ENCODE assay signal across 8 cellular contexts in genomic region chr6:32436995-32437836, GRCh38.
DNase-seq lines count a peak whose midpoint lies in the region; ATAC-seq and TF ChIP-seq lines count a peak whose summit lies in the region.

No MANE protein-coding gene starts in this region.

- peaks cover 8% of the 10 kb centered on the region for H3K79me2 ChIP-seq in MM.1S (ENCODE audit: low read length)

- H3K36me3 ChIP-seq in GM06990 (ENCODE audit: control insufficient read depth, insufficient read depth, low read length) (no peaks in the 10 kb centered on the region), MM.1S (replicated peaks; ENCODE audit: insufficient read depth, low read length) (no peaks in the 10 kb centered on the region)

- no peak overlapping the region for H3K4me3 ChIP-seq in GM06990 (replicated peaks; ENCODE audit: low read depth, low read length)
- 0 out of 2 replicates have a peak overlapping the region, but pooled peaks have one; percentile 5 for H3K4me3 ChIP-seq in MM.1S (ENCODE audit: low read length)
- no peak overlapping the region for H3K4me3 ChIP-seq in foreskin fibroblast (ENCODE audit: low read depth in 1 of 2, low read length in 2 of 2)

- DNase-seq in GM06990 (ENCODE audit: extremely low read depth, insufficient read length): peak; percentile 78
- peak; percentile 76 for DNase-seq in MM.1S
- DNase-seq in foreskin fibroblast: peak; percentile 8 to 37
- no peak for DNase-seq in OCI-M2 (lab: John Stamatoyannopoulos, UW; ENCODE audit: unreplicated experiment)
- no peak for DNase-seq in NCI-H1694 treated with DMSO at 0.1 percent for 48 hours (lab: John Stamatoyannopoulos, UW)
- DNase-seq in erythroblast (lab: John Stamatoyannopoulos, UW): no peak
- no peak for DNase-seq in NCI-H446 treated with DMSO at 0.1 percent for 48 hours (lab: John Stamatoyannopoulos, UW)

- no peaks in the 10 kb centered on the region for H3K27me3 ChIP-seq in GM06990 (replicated peaks; ENCODE audit: control insufficient read depth, insufficient read depth, low read length)
- H3K27me3 ChIP-seq in MM.1S (replicated peaks; ENCODE audit: insufficient read depth, low read length): no peaks in the 10 kb centered on the region

- no peaks in the 10 kb centered on the region for H3F3A ChIP-seq in MM.1S (ENCODE audit: insufficient read depth, low read length)

- TF ChIP-seq POLR2A in erythroblast (IDR thresholded peaks at IDR 0.05; ENCODE audit: low read length): no peak

- H3K4me2 ChIP-seq in MM.1S (ENCODE audit: low read depth, low read length): peak overlapping the region; percentile 40; the same call in 1 of the 2 replicates

- no peak for TF ChIP-seq CTCF in GM06990 (IDR thresholded peaks at IDR 0.05; ENCODE audit: insufficient read depth, low read length, poor library complexity, severe bottlenecking)
- TF ChIP-seq CTCF in MM.1S (IDR thresholded peaks at IDR 0.05; ENCODE audit: low read length): no peak
- no peak for TF ChIP-seq CTCF in foreskin fibroblast (IDR thresholded peaks at IDR 0.05; ENCODE audit: low read depth, low read length)

- peak; percentile 66 for ATAC-seq in GM21717 (IDR thresholded peaks at IDR 0.05; ENCODE audit: unreplicated experiment)

- H4K20me1 ChIP-seq in MM.1S (ENCODE audit: insufficient read depth, low read length): no peaks in the 10 kb centered on the region

- peak overlapping the region; percentile 6; the same call in 1 of the 2 replicates for H3K9ac ChIP-seq in MM.1S (ENCODE audit: low read length)

- H3K4me1 ChIP-seq in MM.1S (ENCODE audit: low read length): peaks cover 22% of the 10 kb centered on the region

- H3K9me3 ChIP-seq in MM.1S (replicated peaks; ENCODE audit: insufficient read depth, low read length): no peaks in the 10 kb centered on the region

- H3K27ac ChIP-seq in MM.1S (ENCODE audit: low read length): peak overlapping the region; percentile 50; the same call in 1 of the 2 replicates

- peak overlapping the region; percentile 54 for H2AFZ ChIP-seq in MM.1S (ENCODE audit: low read length)

- H3K9me2 ChIP-seq in MM.1S (replicated peaks; ENCODE audit: insufficient read depth, low read length): no peaks in the 10 kb centered on the region

Comparison
In these comparisons a context has a peak if more than half of its experiments do, and no peak if none do; other contexts are left out.
1. DNase-seq: peak in GM06990 (single experiment), MM.1S (single experiment) and foreskin fibroblast (2 of 2); none in OCI-M2 (single experiment), NCI-H1694 treated with DMSO at 0.1 percent for 48 hours (single experiment), erythroblast (0 of 2) and NCI-H446 treated with DMSO at 0.1 percent for 48 hours (single experiment).